ENCODE assay signal across 13 cellular contexts in the genomic region with DNA sequence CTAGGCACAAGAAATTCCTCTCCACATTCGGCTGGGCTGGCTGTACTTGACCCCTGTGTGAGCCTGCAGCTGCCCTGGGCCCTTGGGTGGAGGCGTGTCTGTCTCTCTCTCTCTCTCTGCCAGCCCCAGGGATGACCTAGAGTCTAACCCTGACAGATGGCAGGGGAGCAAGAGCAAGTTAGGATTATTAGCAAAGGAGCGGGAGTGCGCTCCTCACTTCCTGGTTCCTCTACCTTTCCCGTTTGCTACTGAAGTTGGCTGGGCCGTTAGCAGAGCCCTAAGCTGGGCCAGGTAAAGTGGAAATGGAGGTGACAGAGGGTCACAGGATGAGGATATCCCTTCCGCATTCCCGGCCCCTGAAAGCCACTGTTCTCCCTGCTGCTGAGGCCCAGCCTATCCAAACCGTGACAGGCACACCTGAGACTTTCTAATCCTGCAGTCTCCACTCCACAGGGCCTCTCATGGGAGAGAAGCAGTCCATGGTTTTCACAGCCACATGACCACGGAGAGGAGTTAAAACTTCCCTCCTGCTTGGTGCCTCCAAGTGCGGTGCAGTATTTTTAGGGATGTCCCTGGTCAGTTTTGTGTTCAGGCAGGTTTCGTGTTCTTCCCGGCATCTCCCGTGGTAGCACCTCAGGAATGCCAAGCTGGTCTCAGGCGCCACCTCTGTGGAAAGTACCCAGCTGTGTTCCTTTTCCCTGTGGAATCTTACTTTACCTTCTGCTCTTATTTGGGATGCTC.
A peak's percentile ranks its signal among the peaks of the same experiment; 100 is the strongest.
DNase-seq lines count a peak whose midpoint lies in the region; ATAC-seq and TF ChIP-seq lines count a peak whose summit lies in the region.
"Had no signal": no experiment of that assay in that cellular context is flagged by ENCODE, and none has a peak within 500 bp of the region (broad histone marks: within the 10 kb centered on the region; RNA-seq: fewer than 3 reads in every experiment).

No MANE protein-coding gene starts in this region.

- no peaks in the 10 kb centered on the region for H3K27me3 ChIP-seq in HCT116 (ENCODE audit: insufficient read depth, low read length)
- H3K27me3 ChIP-seq: colonic mucosa had no signal

- POLR2A ChIA-PET in HCT116 (lab: Charles Lee) = no interaction called here

- TF ChIP-seq CTCF in HCT116 (IDR thresholded peaks at IDR 0.05 in 2 of 3, conservative IDR thresholded peaks at IDR 0.05 in 1 of 3; ENCODE audit: borderline replicate concordance in 1 of 3, insufficient read depth in 1 of 3, low read depth in 2 of 3, low read length in 2 of 3) = no peak

- CTCF ChIA-PET in HCT116 (lab: Charles Lee) = interaction anchor here (0.8 kb wide), 1 partner anchor 9 kb away, joined by 4 read pairs; no protein-coding TSS in a partner anchor

- H3K4me1 ChIP-seq in HCT116 (ENCODE audit: control insufficient read depth in 1 of 2, insufficient read depth in 2 of 2, low read length in 2 of 2) = peaks cover 18 to 29% of the 10 kb centered on the region in 2 experiments
- H3K4me1 ChIP-seq: colonic mucosa had no signal

- no peak for TF ChIP-seq POLR2A in HCT116 (IDR thresholded peaks at IDR 0.05; ENCODE audit: borderline replicate concordance, extremely low read depth, insufficient read depth, insufficient read length)

- H3K9me2 ChIP-seq in HCT116 (ENCODE audit: insufficient read depth) = no peaks in the 10 kb centered on the region

- H3K9me3 ChIP-seq in HCT116 (ENCODE audit: control insufficient read depth in 1 of 2, insufficient read depth in 1 of 2, low read depth in 1 of 2, low read length in 2 of 2) = no peaks in the 10 kb centered on the region
- H3K9me3 ChIP-seq: colonic mucosa had no signal

- H3K27ac ChIP-seq in HCT116 (ENCODE audit: low read depth, low read length) (0 out of 2 replicates have a peak overlapping the region, but pooled peaks have one; percentile 12), angular gyrus (ENCODE audit: low read depth, low read length) (peak overlapping the region; percentile 14)
- H3K27ac ChIP-seq: colonic mucosa had no signal

- ATAC-seq in HCT116 (peak; percentile 49), sciatic nerve (peak; percentile 66), GM21360 (IDR thresholded peaks at IDR 0.05; ENCODE audit: unreplicated experiment) (no peak)

- no TSS peak for BruUV-seq in HCT116 (replicated peaks; lab: Mats Ljungman, UMichigan)

- H3K79me2 ChIP-seq in HCT116 (ENCODE audit: insufficient read depth, low read length) = no peaks in the 10 kb centered on the region

- TF ChIP-seq RAD21 in HCT116 (IDR thresholded peaks at IDR 0.05; ENCODE audit: low read depth) = no peak

- no peaks in the 10 kb centered on the region for H4K20me1 ChIP-seq in HCT116 (ENCODE audit: insufficient read depth)

- intact Hi-C loops in HCT116 (cut with micrococcal nuclease) (no loop called here), sciatic nerve (cut with DNase I) (no loop called here)

- DNase-seq in HCT116 (ENCODE audit: low read depth, low spot score) (no peak), islet precursor cell (peak; percentile 72), sciatic nerve (ENCODE audit: low spot score) (no peak), OCI-M2 (lab: John Stamatoyannopoulos, UW; ENCODE audit: unreplicated experiment) (no peak), NOMO-1 (lab: John Stamatoyannopoulos, UW; ENCODE audit: unreplicated experiment in 2 of 2) (no peak), iPS-NIHi11 (ENCODE audit: low spot score) (no peak)
- DNase-seq: activated T-cell treated with anti-CD3 and anti-CD28 coated beads for 4 hours, AML-193, colonic mucosa, DND-41, NCI-H1694 treated with DMSO at 0.1 percent for 48 hours had no signal

- H2AFZ ChIP-seq in HCT116 (ENCODE audit: low read depth, low read length, poor library complexity, severe bottlenecking) = no peak overlapping the region

- peak overlapping the region; percentile 57 for H3K4me2 ChIP-seq in HCT116 (ENCODE audit: low read length)

- no peak overlapping the region for H3K4me3 ChIP-seq in HCT116 (replicated peaks in 1 of 2; ENCODE audit: low read depth in 1 of 2, low read length in 2 of 2)
- H3K4me3 ChIP-seq: colonic mucosa had no signal

- peaks cover 0 to 17% of the 10 kb centered on the region in 2 experiments; a peak in 1 of 4 replicates for H3K36me3 ChIP-seq in HCT116 (ENCODE audit: control insufficient read depth in 1 of 2, insufficient read depth in 2 of 2, low read length in 2 of 2)
- H3K36me3 ChIP-seq: colonic mucosa had no signal

- RAD21 ChIA-PET in HCT116 (lab: Charles Lee; ENCODE audit: low non-redundant PET in 1 of 2, low total read pairs in 2 of 2, uncharacterized antibody in 2 of 2, unreplicated experiment in 2 of 2) = no interaction called here

- H3K9ac ChIP-seq in HCT116 (ENCODE audit: low read length) = no peak overlapping the region

TF ChIP-seq in HCT116, 20 proteins besides CTCF, POLR2A, EP300 and RAD21:
- TF ChIP-seq POLR2AphosphoS5 (IDR thresholded peaks at IDR 0.05; ENCODE audit: low read depth, low read length) (no peak), EGR1 (IDR thresholded peaks at IDR 0.05; ENCODE audit: low read depth) (no peak), ZNF274 (IDR thresholded peaks at IDR 0.05; ENCODE audit: low read depth, low read length) (no peak), EZH2phosphoT487 (IDR thresholded peaks at IDR 0.05; ENCODE audit: borderline replicate concordance) (no peak), ZFX (IDR thresholded peaks at IDR 0.05) (no peak), JUND (IDR thresholded peaks at IDR 0.05) (no peak), YY1 (IDR thresholded peaks at IDR 0.05; ENCODE audit: extremely low read depth, insufficient replicate concordance, low read depth, low read length) (no peak), CEBPB (IDR thresholded peaks at IDR 0.05; ENCODE audit: low read depth) (no peak), CBX3 (IDR thresholded peaks at IDR 0.05; ENCODE audit: low read depth) (no peak), ELF1 (IDR thresholded peaks at IDR 0.05; ENCODE audit: borderline replicate concordance, low read depth) (no peak), SIN3A (IDR thresholded peaks at IDR 0.05; ENCODE audit: low read depth) (no peak), FOSL1 (IDR thresholded peaks at IDR 0.05; ENCODE audit: low read depth) (no peak), EZH2 (IDR thresholded peaks at IDR 0.05) (no peak), TCF7L2 (IDR thresholded peaks at IDR 0.05; ENCODE audit: borderline replicate concordance, extremely low read depth, insufficient read depth, insufficient read length) (no peak), SRF (IDR thresholded peaks at IDR 0.05; ENCODE audit: low read depth) (no peak)
- TF ChIP-seq, protein P1, sequence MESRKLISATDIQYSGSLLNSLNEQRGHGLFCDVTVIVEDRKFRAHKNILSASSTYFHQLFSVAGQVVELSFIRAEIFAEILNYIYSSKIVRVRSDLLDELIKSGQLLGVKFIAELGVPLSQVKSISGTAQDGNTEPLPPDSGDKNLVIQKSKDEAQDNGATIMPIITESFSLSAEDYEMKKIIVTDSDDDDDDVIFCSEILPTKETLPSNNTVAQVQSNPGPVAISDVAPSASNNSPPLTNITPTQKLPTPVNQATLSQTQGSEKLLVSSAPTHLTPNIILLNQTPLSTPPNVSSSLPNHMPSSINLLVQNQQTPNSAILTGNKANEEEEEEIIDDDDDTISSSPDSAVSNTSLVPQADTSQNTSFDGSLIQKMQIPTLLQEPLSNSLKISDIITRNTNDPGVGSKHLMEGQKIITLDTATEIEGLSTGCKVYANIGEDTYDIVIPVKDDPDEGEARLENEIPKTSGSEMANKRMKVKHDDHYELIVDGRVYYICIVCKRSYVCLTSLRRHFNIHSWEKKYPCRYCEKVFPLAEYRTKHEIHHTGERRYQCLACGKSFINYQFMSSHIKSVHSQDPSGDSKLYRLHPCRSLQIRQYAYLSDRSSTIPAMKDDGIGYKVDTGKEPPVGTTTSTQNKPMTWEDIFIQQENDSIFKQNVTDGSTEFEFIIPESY (IDR thresholded peaks at IDR 0.05; ENCODE audit: extremely low read depth, insufficient replicate concordance, low read length) = no peak
- TF ChIP-seq, protein P2, sequence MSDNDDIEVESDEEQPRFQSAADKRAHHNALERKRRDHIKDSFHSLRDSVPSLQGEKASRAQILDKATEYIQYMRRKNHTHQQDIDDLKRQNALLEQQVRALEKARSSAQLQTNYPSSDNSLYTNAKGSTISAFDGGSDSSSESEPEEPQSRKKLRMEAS (IDR thresholded peaks at IDR 0.05) = no peak
- TF ChIP-seq, protein P3, sequence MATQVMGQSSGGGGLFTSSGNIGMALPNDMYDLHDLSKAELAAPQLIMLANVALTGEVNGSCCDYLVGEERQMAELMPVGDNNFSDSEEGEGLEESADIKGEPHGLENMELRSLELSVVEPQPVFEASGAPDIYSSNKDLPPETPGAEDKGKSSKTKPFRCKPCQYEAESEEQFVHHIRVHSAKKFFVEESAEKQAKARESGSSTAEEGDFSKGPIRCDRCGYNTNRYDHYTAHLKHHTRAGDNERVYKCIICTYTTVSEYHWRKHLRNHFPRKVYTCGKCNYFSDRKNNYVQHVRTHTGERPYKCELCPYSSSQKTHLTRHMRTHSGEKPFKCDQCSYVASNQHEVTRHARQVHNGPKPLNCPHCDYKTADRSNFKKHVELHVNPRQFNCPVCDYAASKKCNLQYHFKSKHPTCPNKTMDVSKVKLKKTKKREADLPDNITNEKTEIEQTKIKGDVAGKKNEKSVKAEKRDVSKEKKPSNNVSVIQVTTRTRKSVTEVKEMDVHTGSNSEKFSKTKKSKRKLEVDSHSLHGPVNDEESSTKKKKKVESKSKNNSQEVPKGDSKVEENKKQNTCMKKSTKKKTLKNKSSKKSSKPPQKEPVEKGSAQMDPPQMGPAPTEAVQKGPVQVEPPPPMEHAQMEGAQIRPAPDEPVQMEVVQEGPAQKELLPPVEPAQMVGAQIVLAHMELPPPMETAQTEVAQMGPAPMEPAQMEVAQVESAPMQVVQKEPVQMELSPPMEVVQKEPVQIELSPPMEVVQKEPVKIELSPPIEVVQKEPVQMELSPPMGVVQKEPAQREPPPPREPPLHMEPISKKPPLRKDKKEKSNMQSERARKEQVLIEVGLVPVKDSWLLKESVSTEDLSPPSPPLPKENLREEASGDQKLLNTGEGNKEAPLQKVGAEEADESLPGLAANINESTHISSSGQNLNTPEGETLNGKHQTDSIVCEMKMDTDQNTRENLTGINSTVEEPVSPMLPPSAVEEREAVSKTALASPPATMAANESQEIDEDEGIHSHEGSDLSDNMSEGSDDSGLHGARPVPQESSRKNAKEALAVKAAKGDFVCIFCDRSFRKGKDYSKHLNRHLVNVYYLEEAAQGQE (IDR thresholded peaks at IDR 0.05; ENCODE audit: low read depth) = no peak
- TF ChIP-seq, protein P4, sequence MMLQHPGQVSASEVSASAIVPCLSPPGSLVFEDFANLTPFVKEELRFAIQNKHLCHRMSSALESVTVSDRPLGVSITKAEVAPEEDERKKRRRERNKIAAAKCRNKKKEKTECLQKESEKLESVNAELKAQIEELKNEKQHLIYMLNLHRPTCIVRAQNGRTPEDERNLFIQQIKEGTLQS (IDR thresholded peaks at IDR 0.05) = no peak
